8 cellular contexts compared by ENCODE assay signal in genomic region chr7:93890464-93891068, GRCh38. TPM values are rescaled to one million over a fixed set of nuclear protein-coding genes. Genes with fewer than 3 reads are reported as not detected.
DNase-seq lines count a peak whose midpoint lies in the region; ATAC-seq and TF ChIP-seq lines count a peak whose summit lies in the region.

TFPI2 (minus strand) TSS chr7:93890753; CDS start chr7:93890678, 75 bp downstream.

- H3K27me3 ChIP-seq in adrenal gland, result peaks cover 11% of the 10 kb centered on the region

- H3K9me3 ChIP-seq in adrenal gland (replicated peaks in 1 of 3), result no peaks in the 10 kb centered on the region

- DNase-seq in A172 (ENCODE audit: low spot score) (peak; percentile 81), adrenal gland (peak; percentile 22 to 65 (median 34)), skeletal muscle cell (ENCODE audit: low read depth) (peak; percentile 23), NCI-H2107 (lab: John Stamatoyannopoulos, UW) (no peak), middle frontal gyrus (ENCODE audit: extremely low spot score, low spot score) (no peak)

- TF ChIP-seq POLR2A in adrenal gland (IDR thresholded peaks at IDR 0.05), result no peak

- no peaks in the 10 kb centered on the region for H3K36me3 ChIP-seq in adrenal gland (replicated peaks in 1 of 2)

- no peak for TF ChIP-seq CTCF in adrenal gland (IDR thresholded peaks at IDR 0.05)

- no peak within 1 kb of the TSS for H3K27ac ChIP-seq in adrenal gland

- ATAC-seq in GM18870 (IDR thresholded peaks at IDR 0.05; ENCODE audit: unreplicated experiment) (peak; percentile 29), HG03460 (IDR thresholded peaks at IDR 0.05; ENCODE audit: unreplicated experiment) (peak; percentile 44)

- 0 to 1% (median 1%) methylated on average over 22 to 49 of the region's 49 CpGs for WGBS in adrenal gland, 4 donors

- intact Hi-C loops in adrenal gland (cut with DNase I), result no loop called here

- H3K4me1 ChIP-seq in adrenal gland (replicated peaks in 1 of 2), result peaks cover 5 to 8% of the 10 kb centered on the region in 2 donors

- peak within 1 kb of the TSS in 3 of 4 donors; percentile 20 to 61 (median 36) for H3K4me3 ChIP-seq in adrenal gland
- H3K4me3 ChIP-seq in iPS-11a (ENCODE audit: low read depth, low read length), result peak within 1 kb of the TSS; percentile 70
- H3K4me3 ChIP-seq in skeletal muscle cell (ENCODE audit: low read depth, low read length), result peak within 1 kb of the TSS; percentile 68

RNA-seq across cellular contexts. Expression of gene TFPI2, which starts in this region (rescaled TPM):
- total RNA-seq in A172 (2014; rRNA removed; shearing (Covaris generic)), result 6.2 and 6.5 TPM in 2 replicates
- 10 to 100 TPM in 6 of 8 donors, 1 to 10 TPM in 2; 7.4 to 87.8 (median 39.6) TPM for total RNA-seq in adrenal gland
- 10 to 100 TPM; 15.3 to 27.4 (median 19.4) TPM for polyA plus RNA-seq in adrenal gland

Comparison
In these comparisons a context has a peak if more than half of its experiments do, and no peak if none do; other contexts are left out.
1. DNase-seq: peak in A172 (single experiment), adrenal gland (7 of 7) and skeletal muscle cell (single experiment); none in NCI-H2107 (single experiment) and middle frontal gyrus (single experiment).
2. Peak in every context shown above with its lines, with median percentiles within 50 percentile points of each other: H3K4me3 ChIP-seq.